ENCODE assay signal across 1 cellular context in genomic region chr20:36848677-36849076, GRCh38.
TF ChIP-seq lines count a peak whose summit lies in the region.

No MANE protein-coding gene starts in this region.

TF ChIP-seq in K562, 482 proteins besides CTCF, POLR2A, EP300 and RAD21 (continued from another document):
- TF ChIP-seq THAP12 (CRISPR knock-in tag; IDR thresholded peaks at IDR 0.05) (no peak), ZZZ3 (IDR thresholded peaks at IDR 0.05) (no peak), MAX (CRISPR knock-in tag; IDR thresholded peaks at IDR 0.05) (no peak)
